In genomic region chr19:48468806-48469055, GRCh38 we compare ENCODE assay signal across 8 cellular contexts. TPM values are rescaled to one million over a fixed set of nuclear protein-coding genes. Genes with fewer than 3 reads are reported as not detected.
DNase-seq lines count a peak whose midpoint lies in the region; ATAC-seq, FAIRE-seq and TF ChIP-seq lines count a peak whose summit lies in the region.

No MANE protein-coding gene starts in this region.

- H3K36me3 Mint-ChIP-seq in HFFc6 (ENCODE audit: low read depth): peaks cover 19% of the 10 kb centered on the region; the same call in 1 of the 2 replicates

- peak; percentile 100 for FAIRE-seq in A204.1 (lab: Jason Lieb, UNC)

- H3K27me3 Mint-ChIP-seq in HFFc6 (ENCODE audit: insufficient read depth): peaks cover 3% of the 10 kb centered on the region

- H3K4me1 ChIP-seq in mammary epithelial cell (ENCODE audit: insufficient read depth, low read length) (peaks cover 39% of the 10 kb centered on the region), mucosa of rectum (ENCODE audit: control insufficient read depth in 2 of 2, insufficient read depth in 2 of 2, low read length in 2 of 2) (peaks cover 8 to 13% of the 10 kb centered on the region in 2 donors)

- no peaks in the 10 kb centered on the region for H3K9me3 Mint-ChIP-seq in HFFc6

- 0% methylated on average over 6 of the region's 13 CpGs for WGBS in mammary epithelial cell (ENCODE audit: low coverage, missing lambda C conversion rate)

- H3K4me3 Mint-ChIP-seq in HFFc6: peak overlapping the region; percentile 86

- no peaks in the 10 kb centered on the region for H3K9me3 ChIP-seq in mammary epithelial cell (replicated peaks; ENCODE audit: insufficient read depth, low read length)
- no peaks in the 10 kb centered on the region for H3K9me3 ChIP-seq in mucosa of rectum (ENCODE audit: control insufficient read depth in 2 of 2, low read length in 2 of 2)

- peaks cover 15% of the 10 kb centered on the region for H3K36me3 ChIP-seq in mammary epithelial cell (ENCODE audit: insufficient read depth, low read length)
- peaks cover 32% of the 10 kb centered on the region in 2 donors for H3K36me3 ChIP-seq in mucosa of rectum (ENCODE audit: control insufficient read depth in 2 of 2, insufficient read depth in 2 of 2, low read length in 2 of 2)

- no peak; the same call in 1 of the 2 replicates for TF ChIP-seq CTCF in HFFc6 (IDR thresholded peaks at IDR 0.05)
- TF ChIP-seq CTCF in mammary epithelial cell (conservative IDR thresholded peaks at IDR 0.05 in 1 of 2, IDR thresholded peaks at IDR 0.05 in 1 of 2; ENCODE audit: extremely low read depth in 1 of 2, insufficient read depth in 1 of 2, low read depth in 1 of 2, low read length in 2 of 2): no peak

- H3K27me3 ChIP-seq in mammary epithelial cell (ENCODE audit: insufficient read depth, low read length): no peaks in the 10 kb centered on the region
- H3K27me3 ChIP-seq in mucosa of rectum (ENCODE audit: control insufficient read depth in 2 of 2, insufficient read depth in 2 of 2, low read length in 2 of 2): no peaks in the 10 kb centered on the region

- CTCF ChIA-PET in mammary epithelial cell (lab: Charles Lee; ENCODE audit: low non-redundant PET): no interaction called here

- H3K27ac ChIP-seq in mammary epithelial cell (ENCODE audit: insufficient read depth, low read depth, low read length) (peak overlapping the region; percentile 83), mucosa of rectum (ENCODE audit: low read depth in 2 of 2, low read length in 2 of 2) (peak overlapping the region; percentile 10 to 48)

- peak overlapping the region; percentile 75 for H2AFZ ChIP-seq in mammary epithelial cell (ENCODE audit: low read depth, low read length)

- H3K9ac ChIP-seq in mammary epithelial cell (ENCODE audit: insufficient read depth, low read length): peak overlapping the region; percentile 74
- peak overlapping the region; percentile 52 to 96 for H3K9ac ChIP-seq in mucosa of rectum (ENCODE audit: low read depth in 1 of 2, low read length in 2 of 2)

- H3K4me2 ChIP-seq in mammary epithelial cell (ENCODE audit: insufficient read depth, low read depth, low read length): peak overlapping the region; percentile 74

- DNase-seq in HFFc6 (no peak), mammary epithelial cell (no peak), NCI-H748 (lab: John Stamatoyannopoulos, UW; ENCODE audit: unreplicated experiment) (no peak), sciatic nerve (ENCODE audit: low spot score) (no peak)

- ATAC-seq in HG02885 (IDR thresholded peaks at IDR 0.05; ENCODE audit: poor library complexity, unreplicated experiment) (no peak), sciatic nerve (no peak), HG03045 (IDR thresholded peaks at IDR 0.05; ENCODE audit: unreplicated experiment) (no peak)

- H3K79me2 ChIP-seq in mammary epithelial cell (ENCODE audit: insufficient read depth, low read length): peaks cover 31% of the 10 kb centered on the region

- H3K27ac Mint-ChIP-seq in HFFc6: peak overlapping the region; percentile 95

- intact Hi-C loops in mammary epithelial cell (cut with micrococcal nuclease): loop anchor here (1.0 to 5.0 kb wide), 4 partner anchors 20 to 146 kb away; partner anchors contain the start of genes GRWD1 and KDELR1
- intact Hi-C loops in sciatic nerve (cut with DNase I): no loop called here

- peaks cover 24% of the 10 kb centered on the region for H3K4me1 Mint-ChIP-seq in HFFc6 (ENCODE audit: low read depth)

- H3K4me3 ChIP-seq in mammary epithelial cell (replicated peaks in 1 of 3; ENCODE audit: insufficient read depth in 1 of 3, low read depth in 2 of 3, low read length in 3 of 3): peak overlapping the region; percentile 31 to 41 (median 38)
- H3K4me3 ChIP-seq in mucosa of rectum (ENCODE audit: low read length in 2 of 2): peak overlapping the region; percentile 73 to 78

- in situ Hi-C loops in mammary epithelial cell (cut with MboI; ENCODE audit: low sequenced_read_pairs in 2 of 2): no loop called here

- BruUV-seq in mammary epithelial cell (replicated peaks; lab: Mats Ljungman, UMichigan): no TSS peak

- dilution Hi-C loops in mammary epithelial cell (cut with HindIII; ENCODE audit: low sequenced_read_pairs): no loop called here

- no peaks in the 10 kb centered on the region for H4K20me1 ChIP-seq in mammary epithelial cell (ENCODE audit: insufficient read depth, low read length)

RNA-seq across cellular contexts. Expression of gene CYTH2, which starts 0.4 kb away (rescaled TPM):
- total RNA-seq in HFFc6 (2021; fragmentation: NEBNext Ultra II Directional; extraction: Animal tissue kit (Norgen Biotek cat#: 25700)): 10 to 100 TPM; 46.2 to 49.5 (median 47.1) TPM
- total RNA-seq in mammary epithelial cell: 10 to 100 TPM; 36.3 to 72.1 TPM
- polyA plus RNA-seq in mammary epithelial cell: 31.8 TPM
- polyA minus RNA-seq in mammary epithelial cell: 48.4 TPM
- 62.7 TPM for total RNA-seq in sciatic nerve

RNA-seq across cellular contexts. Expression of gene KCNJ14, which starts 13.4 kb away (rescaled TPM):
- total RNA-seq in HFFc6 (2021; fragmentation: NEBNext Ultra II Directional; extraction: Animal tissue kit (Norgen Biotek cat#: 25700)): under 1 TPM; 0.33 to 0.90 (median 0.51) TPM
- 1 to 10 TPM in 1 of 2 donors, under 1 TPM in 1; 0.50 to 2.0 TPM for total RNA-seq in mammary epithelial cell
- 0.45 TPM for polyA plus RNA-seq in mammary epithelial cell
- 2.7 TPM for polyA minus RNA-seq in mammary epithelial cell
- total RNA-seq in sciatic nerve: 0.71 TPM

RNA-seq across cellular contexts. Expression of gene GRWD1, which starts 22.9 kb away (rescaled TPM):
- 10 to 100 TPM; 36.2 to 53.5 (median 41.7) TPM for total RNA-seq in HFFc6 (2021; fragmentation: NEBNext Ultra II Directional; extraction: Animal tissue kit (Norgen Biotek cat#: 25700))
- total RNA-seq in mammary epithelial cell: 10 to 100 TPM; 35.3 to 45.9 TPM
- 32.1 TPM for polyA plus RNA-seq in mammary epithelial cell
- polyA minus RNA-seq in mammary epithelial cell: 15.8 TPM
- 23.4 TPM for total RNA-seq in sciatic nerve

RNA-seq across cellular contexts. Expression of gene LMTK3, which starts 42.9 kb away (rescaled TPM):
- under 1 TPM; 0.21 to 0.88 (median 0.60) TPM for total RNA-seq in HFFc6 (2021; fragmentation: NEBNext Ultra II Directional; extraction: Animal tissue kit (Norgen Biotek cat#: 25700))
- total RNA-seq in mammary epithelial cell: 1 to 10 TPM; 1.5 to 5.8 TPM
- 0.46 TPM for polyA plus RNA-seq in mammary epithelial cell
- polyA minus RNA-seq in mammary epithelial cell: 0.31 TPM
- total RNA-seq in sciatic nerve: 0.76 TPM
